In genomic region chr12:49033611-49034286, GRCh38 we compare ENCODE assay signal across 34 cellular contexts. TPM values are rescaled to one million over a fixed set of nuclear protein-coding genes. Genes with fewer than 3 reads are reported as not detected.
DNase-seq lines count a peak whose midpoint lies in the region; ATAC-seq and TF ChIP-seq lines count a peak whose summit lies in the region.
"Had no signal": no experiment of that assay in that cellular context is flagged by ENCODE, and none has a peak within 500 bp of the region (broad histone marks: within the 10 kb centered on the region; RNA-seq: fewer than 3 reads in every experiment).

No MANE protein-coding gene starts in this region.

- H3K79me2 ChIP-seq in osteoblast (ENCODE audit: insufficient read depth, low read length) (peaks cover 10% of the 10 kb centered on the region), SK-N-SH (ENCODE audit: insufficient read depth) (no peaks in the 10 kb centered on the region)

- H4K20me1 ChIP-seq in osteoblast (ENCODE audit: insufficient read depth, low read length) = peaks cover 26% of the 10 kb centered on the region
- no peaks in the 10 kb centered on the region for H4K20me1 ChIP-seq in SK-N-SH (ENCODE audit: insufficient read depth)

- no peak overlapping the region for H3K4me3 Mint-ChIP-seq in CD8-positive, alpha-beta memory T cell
- no peak overlapping the region for H3K4me3 Mint-ChIP-seq in T-helper 17 cell
- H3K4me3 Mint-ChIP-seq: activated CD4-positive, alpha-beta memory T cell treated with anti-CD3 and anti-CD28 coated beads, Interleukin-2, amount 10 ng/mL, durations not matched to agents 7 days and 5 days; T-cell had no signal

- no peak overlapping the region for H3K9ac ChIP-seq in SK-N-SH
- H3K9ac ChIP-seq: BLaER1 treated with 17β-estradiol and CSF1 and Interleukin-3, amounts not matched to agents 10 nM and 100 nM had no signal

- no peaks in the 10 kb centered on the region for H3K9me2 ChIP-seq in SK-N-SH

- H3K36me3 Mint-ChIP-seq in CD8-positive, alpha-beta memory T cell = peaks cover 0 to 81% (median 7%) of the 10 kb centered on the region in 3 donors
- peaks cover under 1% of the 10 kb centered on the region for H3K36me3 Mint-ChIP-seq in T-helper 17 cell (ENCODE audit: low read depth)

- CTCF ChIA-PET in CD8-positive, alpha-beta memory T cell (lab: Charles Lee) = interaction anchor here (0.8 to 4.6 kb wide), 4 partner anchors 10 to 37 kb away, joined by 3 to 18 read pairs (median 4); no protein-coding TSS in a partner anchor
- CTCF ChIA-PET in SK-N-SH (lab: Yijun Ruan, JAX) = interaction anchor here (1.8 to 5.4 kb wide), 4 partner anchors 10 to 55 kb away, joined by 4 to 29 read pairs (median 10); no protein-coding TSS in a partner anchor

- peaks cover 35% of the 10 kb centered on the region for H3K36me3 ChIP-seq in CD8-positive, alpha-beta memory T cell (ENCODE audit: insufficient read depth, low read length)
- H3K36me3 ChIP-seq in osteoblast (ENCODE audit: insufficient read depth, low read length) = peaks cover 84% of the 10 kb centered on the region
- H3K36me3 ChIP-seq in SK-N-SH (replicated peaks in 1 of 2; ENCODE audit: control insufficient read depth in 1 of 2, insufficient read depth in 2 of 2, low read length in 1 of 2) = peaks cover 45 to 85% of the 10 kb centered on the region in 2 experiments

- H3K4me1 ChIP-seq in CD8-positive, alpha-beta memory T cell (ENCODE audit: insufficient read depth, low read length) = no peaks in the 10 kb centered on the region
- no peaks in the 10 kb centered on the region for H3K4me1 ChIP-seq in osteoblast (ENCODE audit: insufficient read depth, low read length)
- no peaks in the 10 kb centered on the region for H3K4me1 ChIP-seq in SK-N-SH (ENCODE audit: control insufficient read depth in 1 of 2, insufficient read depth in 2 of 2, low read depth in 1 of 2, low read length in 1 of 2)
- H3K4me1 ChIP-seq: HAP-1, SJSA1 had no signal

- no peak overlapping the region for H3K4me3 ChIP-seq in CD8-positive, alpha-beta memory T cell (ENCODE audit: low read length)
- no peak overlapping the region for H3K4me3 ChIP-seq in osteoblast (ENCODE audit: insufficient read depth, low read length)
- H3K4me3 ChIP-seq in SK-N-SH (ENCODE audit: low read depth in 2 of 2, low read length in 1 of 2) = no peak overlapping the region
- H3K4me3 ChIP-seq: BLaER1 treated with 17β-estradiol and CSF1 and Interleukin-3, amounts not matched to agents 10 nM and 100 nM; HAP-1; K562; SJSA1; smooth muscle cell; upper lobe of left lung had no signal

- H3F3A ChIP-seq in SK-N-SH (replicated peaks; ENCODE audit: insufficient read depth) = no peaks in the 10 kb centered on the region

- TF ChIP-seq RAD21 in SK-N-SH (IDR thresholded peaks at IDR 0.05; ENCODE audit: low read length) = no peak

- POLR2A ChIA-PET in CD8-positive, alpha-beta memory T cell (lab: Charles Lee) = no interaction called here
- POLR2A ChIA-PET in SK-N-SH (lab: Yijun Ruan, JAX) = interaction anchor here (1.0 kb wide), 1 partner anchor 14 kb away, joined by 3 read pairs; no protein-coding TSS in a partner anchor

- no peak overlapping the region for H3K27ac ChIP-seq in CD8-positive, alpha-beta memory T cell (ENCODE audit: low read depth, low read length)
- peak overlapping the region; percentile 21 for H3K27ac ChIP-seq in layer of hippocampus (ENCODE audit: low read depth, low read length)
- no peak overlapping the region for H3K27ac ChIP-seq in osteoblast (ENCODE audit: low read depth, low read length)
- H3K27ac ChIP-seq in SK-N-SH (ENCODE audit: low read depth in 2 of 2, low read length in 1 of 2) = no peak overlapping the region
- H3K27ac ChIP-seq: BLaER1 treated with 17β-estradiol and CSF1 and Interleukin-3, amounts not matched to agents 10 nM and 100 nM; SJSA1; upper lobe of left lung had no signal

- H3K4me2 ChIP-seq in osteoblast (ENCODE audit: insufficient read depth, low read length) (no peak overlapping the region), SK-N-SH (no peak overlapping the region)
- H3K4me2 ChIP-seq: BLaER1 treated with 17β-estradiol and CSF1 and Interleukin-3, amounts not matched to agents 10 nM and 100 nM; smooth muscle cell had no signal

- TF ChIP-seq CTCF in osteoblast (IDR thresholded peaks at IDR 0.05; ENCODE audit: extremely low read depth, low read depth, low read length) (no peak), SK-N-SH (IDR thresholded peaks at IDR 0.05) (no peak)

- H3K9me3 ChIP-seq in CD8-positive, alpha-beta memory T cell (ENCODE audit: low read length) = no peaks in the 10 kb centered on the region
- H3K9me3 ChIP-seq in T-helper 17 cell (ENCODE audit: control insufficient read depth, low read length, poor library complexity, severe bottlenecking) (no peaks in the 10 kb centered on the region), osteoblast (ENCODE audit: low read depth, low read length) (no peaks in the 10 kb centered on the region), SK-N-SH (no peaks in the 10 kb centered on the region)
- H3K9me3 ChIP-seq: BLaER1 treated with 17β-estradiol and CSF1 and Interleukin-3, amounts not matched to agents 10 nM and 100 nM; HAP-1; SJSA1; upper lobe of left lung had no signal

- H3K27me3 Mint-ChIP-seq in CD8-positive, alpha-beta memory T cell = no peaks in the 10 kb centered on the region
- H3K27me3 Mint-ChIP-seq in T-helper 17 cell = no peaks in the 10 kb centered on the region
- H3K27me3 Mint-ChIP-seq: activated CD4-positive, alpha-beta memory T cell treated with anti-CD3 and anti-CD28 coated beads, Interleukin-2, amount 10 ng/mL, durations not matched to agents 7 days and 5 days; T-cell had no signal

- peak overlapping the region in 6 of 8 donors; percentile 51 to 88 (median 71) for H3K27ac Mint-ChIP-seq in CD8-positive, alpha-beta memory T cell
- peak overlapping the region; percentile 32 for H3K27ac Mint-ChIP-seq in T-helper 17 cell
- H3K27ac Mint-ChIP-seq: activated CD4-positive, alpha-beta memory T cell treated with anti-CD3 and anti-CD28 coated beads, Interleukin-2, amount 10 ng/mL, durations not matched to agents 7 days and 5 days; activated T-helper 2 cell treated with anti-CD3 and anti-CD28 coated beads, Interferon-gamma antibody, Interleukin-2, Interleukin-4, amounts not matched to agents 10 μg/mL and 5 μg/mL and 100 μg/mL, durations not matched to agents 14 hours and 24 hours and 36 hours; T-cell had no signal

- ATAC-seq in T-helper 17 cell = no peak
- ATAC-seq in HG03460 (IDR thresholded peaks at IDR 0.05; ENCODE audit: unreplicated experiment) = no peak
- ATAC-seq: K562, Panc1, T-cell had no signal

- no peaks in the 10 kb centered on the region for H3K9me3 Mint-ChIP-seq in CD8-positive, alpha-beta memory T cell
- H3K9me3 Mint-ChIP-seq: activated CD4-positive, alpha-beta memory T cell treated with anti-CD3 and anti-CD28 coated beads, Interleukin-2, amount 10 ng/mL, durations not matched to agents 7 days and 5 days; activated naive CD4-positive, alpha-beta T cell treated with anti-CD3 and anti-CD28 coated beads, Interleukin-2, amount 50 U/mL, for 72 hours; activated T-helper 2 cell treated with anti-CD3 and anti-CD28 coated beads, Interferon-gamma antibody, Interleukin-2, Interleukin-4, amounts not matched to agents 10 μg/mL and 5 μg/mL and 100 μg/mL, durations not matched to agents 14 hours and 24 hours and 36 hours; T-cell had no signal

- 100% methylated on average over 5 of the region's 12 CpGs for WGBS in SK-N-SH (ENCODE audit: low lambda C conversion rate)

- no peak for TF ChIP-seq EP300 in SK-N-SH (IDR thresholded peaks at IDR 0.05; ENCODE audit: borderline replicate concordance in 1 of 2, low read depth in 1 of 2, low read length in 1 of 2)

- no peaks in the 10 kb centered on the region for H3K27me3 ChIP-seq in CD8-positive, alpha-beta memory T cell (ENCODE audit: insufficient read depth, low read length, poor library complexity, severe bottlenecking)
- H3K27me3 ChIP-seq in layer of hippocampus (ENCODE audit: control insufficient read depth, insufficient read depth, low read length) (no peaks in the 10 kb centered on the region), osteoblast (ENCODE audit: insufficient read depth, low read length) (no peaks in the 10 kb centered on the region), SK-N-SH (ENCODE audit: insufficient read depth) (no peaks in the 10 kb centered on the region)
- H3K27me3 ChIP-seq: BLaER1 treated with 17β-estradiol and CSF1 and Interleukin-3, amounts not matched to agents 10 nM and 100 nM; SJSA1; upper lobe of left lung had no signal

- DNase-seq in CD8-positive, alpha-beta memory T cell = no peak
- no peak for DNase-seq in T-helper 17 cell
- DNase-seq in osteoblast (ENCODE audit: insufficient read length, low spot score, missing footprints) = peak; percentile 3
- no peak for DNase-seq in stimulated activated CD4-positive, alpha-beta T cell treated with anti-CD3 and anti-CD28 coated beads, Interleukin-4, amount 100 ng/mL, for 1 hour
- DNase-seq in SK-N-SH = no peak
- DNase-seq in NCI-H146 treated with DMSO at 0.1 percent for 48 hours (lab: John Stamatoyannopoulos, UW; ENCODE audit: unreplicated experiment) = no peak
- DNase-seq: activated CD4-positive, alpha-beta memory T cell treated with anti-CD3 and anti-CD28 coated beads, Interleukin-2, amount 10 ng/mL, durations not matched to agents 7 days and 5 days; activated CD8-positive, alpha-beta memory T cell treated with anti-CD3 and anti-CD28 coated beads, Interleukin-2, amount 50 U/mL, for 48 hours; DMS79 treated with DMSO at 0.1 percent for 48 hours; glutamatergic neuron; mesenchymal stem cell; NCI-H1105 treated with DMSO at 0.1 percent for 48 hours; NCI-H2029; NCI-H524 treated with DMSO at 0.1 percent for 48 hours; NK-92 treated with Interleukin-12 subunit alpha and Interleukin-12 subunit beta, amount 100 ng/mL, for 24 hours; stimulated activated CD4-positive, alpha-beta T cell treated with anti-CD3 and anti-CD28 coated beads, Interleukin-1b, Interleukin-23, amount 100 ng/mL, for 48 hours; T-cell had no signal

- no peak overlapping the region for H2AFZ ChIP-seq in osteoblast (ENCODE audit: low read length)
- no peak overlapping the region for H2AFZ ChIP-seq in SK-N-SH (ENCODE audit: low read depth)

- H3K4me1 Mint-ChIP-seq in CD8-positive, alpha-beta memory T cell = peaks cover 0 to 4% (median 2%) of the 10 kb centered on the region in 3 donors
- peaks cover 3% of the 10 kb centered on the region for H3K4me1 Mint-ChIP-seq in T-helper 17 cell
- H3K4me1 Mint-ChIP-seq: activated CD4-positive, alpha-beta memory T cell treated with anti-CD3 and anti-CD28 coated beads, Interleukin-2, amount 10 ng/mL, durations not matched to agents 7 days and 5 days had no signal

RNA-seq across cellular contexts. Expression of gene PRKAG1, which starts 15.2 kb away (rescaled TPM):
- 10 to 100 TPM; 73.3 to 78.3 TPM for total RNA-seq in CD8-positive, alpha-beta memory T cell
- 45.9 TPM for polyA plus RNA-seq in CD8-positive, alpha-beta memory T cell
- total RNA-seq in T-helper 17 cell (10 to 100 TPM; 41.4 to 47.7 TPM), osteoblast (81.3 and 89.0 TPM in 2 replicates)
- 75.1 and 113 TPM in 2 replicates for polyA plus RNA-seq in SK-N-SH (2012; rRNA removed)
- polyA plus RNA-seq in SK-N-SH (2012; cell fraction: cytosol; rRNA removed) = 90.8 and 99.1 TPM in 2 replicates
- polyA plus RNA-seq in SK-N-SH (2012; cell fraction: nucleus; rRNA removed) = 50.3 and 85.4 TPM in 2 replicates

RNA-seq across cellular contexts. Expression of gene KMT2D, which starts 26.8 kb away (rescaled TPM):
- total RNA-seq in CD8-positive, alpha-beta memory T cell = 10 to 100 TPM; 79.4 to 79.7 TPM
- polyA plus RNA-seq in CD8-positive, alpha-beta memory T cell = 22.8 TPM
- 100 to 1,000 TPM; 137 to 139 TPM for total RNA-seq in T-helper 17 cell
- total RNA-seq in osteoblast = 24.6 and 28.6 TPM in 2 replicates
- 16.3 and 30.5 TPM in 2 replicates for polyA plus RNA-seq in SK-N-SH (2012; rRNA removed)
- polyA plus RNA-seq in SK-N-SH (2012; cell fraction: cytosol; rRNA removed) = 12.4 and 21.2 TPM in 2 replicates
- polyA plus RNA-seq in SK-N-SH (2012; cell fraction: nucleus; rRNA removed) = 73.8 and 91.4 TPM in 2 replicates

RNA-seq across cellular contexts. Expression of gene DDN, which starts 34.6 kb away (rescaled TPM):
- under 1 TPM; 0.33 to 0.39 TPM for total RNA-seq in CD8-positive, alpha-beta memory T cell
- not detected for polyA plus RNA-seq in CD8-positive, alpha-beta memory T cell
- total RNA-seq in T-helper 17 cell (under 1 TPM; 0.62 to 0.70 TPM), osteoblast (under 0.01 and 0.29 TPM in 2 replicates)
- polyA plus RNA-seq in SK-N-SH (2012; rRNA removed) = 0.20 and 0.24 TPM in 2 replicates
- polyA plus RNA-seq in SK-N-SH (2012; cell fraction: cytosol; rRNA removed) = 0.17 TPM in 2 replicates
- polyA plus RNA-seq in SK-N-SH (2012; cell fraction: nucleus; rRNA removed) = 0.99 and 1.4 TPM in 2 replicates
- total RNA-seq: M059J had no signal

RNA-seq across cellular contexts. Expression of gene RHEBL1, which starts 36.0 kb away (rescaled TPM):
- 10 to 100 TPM; 10.1 to 10.2 TPM for total RNA-seq in CD8-positive, alpha-beta memory T cell
- 8.0 TPM for polyA plus RNA-seq in CD8-positive, alpha-beta memory T cell
- total RNA-seq in T-helper 17 cell = 1 to 10 TPM; 7.9 to 8.1 TPM
- 0.72 and 0.88 TPM in 2 replicates for total RNA-seq in osteoblast
- polyA plus RNA-seq in SK-N-SH (2012; rRNA removed) = 2.2 and 2.3 TPM in 2 replicates
- polyA plus RNA-seq in SK-N-SH (2012; cell fraction: cytosol; rRNA removed) = 1.6 and 2.9 TPM in 2 replicates
- polyA plus RNA-seq in SK-N-SH (2012; cell fraction: nucleus; rRNA removed) = 1.4 and 2.4 TPM in 2 replicates

RNA-seq across cellular contexts. Expression of gene WNT1, which starts 55.6 kb away (rescaled TPM):
- not detected for total RNA-seq in CD8-positive, alpha-beta memory T cell
- polyA plus RNA-seq in CD8-positive, alpha-beta memory T cell = 2.3 TPM
- total RNA-seq in T-helper 17 cell (1 to 10 TPM; 2.2 to 2.3 TPM), osteoblast (not detected in 2 replicates)
- not detected in 2 replicates for polyA plus RNA-seq in SK-N-SH (2012; rRNA removed)
- not detected in 2 replicates for polyA plus RNA-seq in SK-N-SH (2012; cell fraction: cytosol; rRNA removed)
- polyA plus RNA-seq in SK-N-SH (2012; cell fraction: nucleus; rRNA removed) = not detected in 2 replicates
- total RNA-seq: bronchial epithelial cell, dermis microvascular lymphatic vessel endothelial cell, HT1080, K562, M059J, renal cortical epithelial cell, SJSA1, smooth muscle cell had no signal
- polyA plus RNA-seq: K562, keratinocyte, smooth muscle cell had no signal
